ENCODE assay signal across 1 cellular context in the genomic region with DNA sequence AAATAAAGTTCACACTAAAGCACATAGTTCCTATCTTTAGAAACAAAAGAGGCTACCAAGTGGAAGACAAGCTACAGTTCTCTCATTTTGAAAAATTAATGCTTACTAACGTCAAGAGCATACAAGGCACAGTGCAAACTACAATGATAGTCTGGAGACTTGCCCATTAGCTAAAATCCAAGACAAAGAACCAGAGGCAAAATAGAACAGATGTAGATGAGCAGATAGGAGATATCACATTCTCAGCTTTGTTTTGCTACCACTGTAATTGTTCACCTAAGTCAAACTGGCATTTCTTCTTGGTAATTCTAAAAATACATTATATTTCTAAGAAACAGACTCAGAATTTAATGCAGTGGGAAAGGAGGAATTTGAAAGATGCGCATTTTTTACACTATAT.
TF ChIP-seq lines count a peak whose summit lies in the region.

No MANE protein-coding gene starts in this region.

TF ChIP-seq in K562, 482 proteins besides CTCF, POLR2A, EP300 and RAD21:
- no peak for TF ChIP-seq KDM1A (IDR thresholded peaks at IDR 0.05)
- TF ChIP-seq RBBP5 (IDR thresholded peaks at IDR 0.05; ENCODE audit: borderline replicate concordance, insufficient read depth, low read length, poor library complexity, severe bottlenecking) = no peak
- no peak for TF ChIP-seq RBFOX2 (IDR thresholded peaks at IDR 0.05; ENCODE audit: low read depth, low read length)
- TF ChIP-seq GATA2 (CRISPR knock-in tag; IDR thresholded peaks at IDR 0.05) = no peak
- TF ChIP-seq ZNF165 (CRISPR knock-in tag; IDR thresholded peaks at IDR 0.05; ENCODE audit: borderline replicate concordance) = no peak
- no peak for TF ChIP-seq PHB (CRISPR knock-in tag; IDR thresholded peaks at IDR 0.05)
- no peak for TF ChIP-seq GABPA (tag; conservative IDR thresholded peaks at IDR 0.05; ENCODE audit: low read depth)
- TF ChIP-seq ETV1 (tag; conservative IDR thresholded peaks at IDR 0.05; ENCODE audit: low read depth) = no peak
- TF ChIP-seq ZFPM2 (CRISPR knock-in tag; IDR thresholded peaks at IDR 0.05) = no peak
- TF ChIP-seq, protein P1, sequence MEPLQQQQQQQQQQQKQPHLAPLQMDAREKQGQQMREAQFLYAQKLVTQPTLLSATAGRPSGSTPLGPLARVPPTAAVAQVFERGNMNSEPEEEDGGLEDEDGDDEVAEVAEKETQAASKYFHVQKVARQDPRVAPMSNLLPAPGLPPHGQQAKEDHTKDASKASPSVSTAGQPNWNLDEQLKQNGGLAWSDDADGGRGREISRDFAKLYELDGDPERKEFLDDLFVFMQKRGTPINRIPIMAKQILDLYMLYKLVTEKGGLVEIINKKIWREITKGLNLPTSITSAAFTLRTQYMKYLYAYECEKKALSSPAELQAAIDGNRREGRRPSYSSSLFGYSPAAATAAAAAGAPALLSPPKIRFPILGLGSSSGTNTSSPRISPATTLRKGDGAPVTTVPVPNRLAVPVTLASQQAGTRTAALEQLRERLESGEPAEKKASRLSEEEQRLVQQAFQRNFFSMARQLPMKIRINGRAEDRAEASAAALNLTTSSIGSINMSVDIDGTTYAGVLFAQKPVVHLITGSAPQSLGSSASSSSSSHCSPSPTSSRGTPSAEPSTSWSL (CRISPR knock-in tag; IDR thresholded peaks at IDR 0.05; ENCODE audit: borderline replicate concordance) = no peak
- TF ChIP-seq PHF21A (IDR thresholded peaks at IDR 0.05; ENCODE audit: borderline replicate concordance, low read depth) = no peak
- TF ChIP-seq SMARCA4 (IDR thresholded peaks at IDR 0.05) = 0 out of 2 replicates have a peak, but pooled peaks have one; percentile 31
- peak; percentile 86 for TF ChIP-seq TEAD4 (IDR thresholded peaks at IDR 0.05; ENCODE audit: low read length)
- TF ChIP-seq TEAD4 (CRISPR knock-in tag; IDR thresholded peaks at IDR 0.05; ENCODE audit: borderline replicate concordance) = no peak
- TF ChIP-seq HMGN3 (IDR thresholded peaks at IDR 0.05; ENCODE audit: borderline replicate concordance, extremely low read depth, insufficient read length, low read depth, low read length) = no peak
- no peak for TF ChIP-seq GTF2A2 (tag; IDR thresholded peaks at IDR 0.05)
- TF ChIP-seq FUS (optimal IDR thresholded peaks at IDR 0.05; ENCODE audit: low read depth, low read length) = no peak
- TF ChIP-seq ATF7 (IDR thresholded peaks at IDR 0.05) = no peak
- TF ChIP-seq ZNF77 (CRISPR knock-in tag; IDR thresholded peaks at IDR 0.05) = no peak
- TF ChIP-seq ZNF79 (CRISPR knock-in tag; IDR thresholded peaks at IDR 0.05; ENCODE audit: low read depth) = no peak
- no peak for TF ChIP-seq ZNF140 (CRISPR knock-in tag; IDR thresholded peaks at IDR 0.05)
- no peak for TF ChIP-seq KLF16 (IDR thresholded peaks at IDR 0.05)
- TF ChIP-seq HDAC1 (IDR thresholded peaks at IDR 0.05) = no peak
- TF ChIP-seq CCNT2 (IDR thresholded peaks at IDR 0.05; ENCODE audit: borderline replicate concordance, extremely low read depth, insufficient read length, low read depth, low read length) = no peak
- TF ChIP-seq, protein P2, sequence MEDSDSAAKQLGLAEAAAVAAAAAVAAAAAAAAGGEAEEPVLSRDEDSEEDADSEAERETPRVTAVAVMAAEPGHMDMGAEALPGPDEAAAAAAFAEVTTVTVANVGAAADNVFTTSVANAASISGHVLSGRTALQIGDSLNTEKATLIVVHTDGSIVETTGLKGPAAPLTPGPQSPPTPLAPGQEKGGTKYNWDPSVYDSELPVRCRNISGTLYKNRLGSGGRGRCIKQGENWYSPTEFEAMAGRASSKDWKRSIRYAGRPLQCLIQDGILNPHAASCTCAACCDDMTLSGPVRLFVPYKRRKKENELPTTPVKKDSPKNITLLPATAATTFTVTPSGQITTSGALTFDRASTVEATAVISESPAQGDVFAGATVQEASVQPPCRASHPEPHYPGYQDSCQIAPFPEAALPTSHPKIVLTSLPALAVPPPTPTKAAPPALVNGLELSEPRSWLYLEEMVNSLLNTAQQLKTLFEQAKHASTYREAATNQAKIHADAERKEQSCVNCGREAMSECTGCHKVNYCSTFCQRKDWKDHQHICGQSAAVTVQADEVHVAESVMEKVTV (CRISPR knock-in tag; IDR thresholded peaks at IDR 0.05) = no peak
- TF ChIP-seq, protein P3, sequence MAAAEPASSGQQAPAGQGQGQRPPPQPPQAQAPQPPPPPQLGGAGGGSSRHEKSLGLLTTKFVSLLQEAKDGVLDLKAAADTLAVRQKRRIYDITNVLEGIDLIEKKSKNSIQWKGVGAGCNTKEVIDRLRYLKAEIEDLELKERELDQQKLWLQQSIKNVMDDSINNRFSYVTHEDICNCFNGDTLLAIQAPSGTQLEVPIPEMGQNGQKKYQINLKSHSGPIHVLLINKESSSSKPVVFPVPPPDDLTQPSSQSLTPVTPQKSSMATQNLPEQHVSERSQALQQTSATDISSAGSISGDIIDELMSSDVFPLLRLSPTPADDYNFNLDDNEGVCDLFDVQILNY (CRISPR knock-in tag; IDR thresholded peaks at IDR 0.05) = no peak
- TF ChIP-seq KAT8 (IDR thresholded peaks at IDR 0.05; ENCODE audit: low read depth) = no peak
- TF ChIP-seq ID3 (CRISPR knock-in tag; IDR thresholded peaks at IDR 0.05) = no peak
- TF ChIP-seq ID3 (tag; IDR thresholded peaks at IDR 0.05) = no peak
- TF ChIP-seq CBFA2T3 (IDR thresholded peaks at IDR 0.05) = peak; percentile 57
- TF ChIP-seq ARID1B (IDR thresholded peaks at IDR 0.05) = peak; percentile 52
- TF ChIP-seq, protein P4, sequence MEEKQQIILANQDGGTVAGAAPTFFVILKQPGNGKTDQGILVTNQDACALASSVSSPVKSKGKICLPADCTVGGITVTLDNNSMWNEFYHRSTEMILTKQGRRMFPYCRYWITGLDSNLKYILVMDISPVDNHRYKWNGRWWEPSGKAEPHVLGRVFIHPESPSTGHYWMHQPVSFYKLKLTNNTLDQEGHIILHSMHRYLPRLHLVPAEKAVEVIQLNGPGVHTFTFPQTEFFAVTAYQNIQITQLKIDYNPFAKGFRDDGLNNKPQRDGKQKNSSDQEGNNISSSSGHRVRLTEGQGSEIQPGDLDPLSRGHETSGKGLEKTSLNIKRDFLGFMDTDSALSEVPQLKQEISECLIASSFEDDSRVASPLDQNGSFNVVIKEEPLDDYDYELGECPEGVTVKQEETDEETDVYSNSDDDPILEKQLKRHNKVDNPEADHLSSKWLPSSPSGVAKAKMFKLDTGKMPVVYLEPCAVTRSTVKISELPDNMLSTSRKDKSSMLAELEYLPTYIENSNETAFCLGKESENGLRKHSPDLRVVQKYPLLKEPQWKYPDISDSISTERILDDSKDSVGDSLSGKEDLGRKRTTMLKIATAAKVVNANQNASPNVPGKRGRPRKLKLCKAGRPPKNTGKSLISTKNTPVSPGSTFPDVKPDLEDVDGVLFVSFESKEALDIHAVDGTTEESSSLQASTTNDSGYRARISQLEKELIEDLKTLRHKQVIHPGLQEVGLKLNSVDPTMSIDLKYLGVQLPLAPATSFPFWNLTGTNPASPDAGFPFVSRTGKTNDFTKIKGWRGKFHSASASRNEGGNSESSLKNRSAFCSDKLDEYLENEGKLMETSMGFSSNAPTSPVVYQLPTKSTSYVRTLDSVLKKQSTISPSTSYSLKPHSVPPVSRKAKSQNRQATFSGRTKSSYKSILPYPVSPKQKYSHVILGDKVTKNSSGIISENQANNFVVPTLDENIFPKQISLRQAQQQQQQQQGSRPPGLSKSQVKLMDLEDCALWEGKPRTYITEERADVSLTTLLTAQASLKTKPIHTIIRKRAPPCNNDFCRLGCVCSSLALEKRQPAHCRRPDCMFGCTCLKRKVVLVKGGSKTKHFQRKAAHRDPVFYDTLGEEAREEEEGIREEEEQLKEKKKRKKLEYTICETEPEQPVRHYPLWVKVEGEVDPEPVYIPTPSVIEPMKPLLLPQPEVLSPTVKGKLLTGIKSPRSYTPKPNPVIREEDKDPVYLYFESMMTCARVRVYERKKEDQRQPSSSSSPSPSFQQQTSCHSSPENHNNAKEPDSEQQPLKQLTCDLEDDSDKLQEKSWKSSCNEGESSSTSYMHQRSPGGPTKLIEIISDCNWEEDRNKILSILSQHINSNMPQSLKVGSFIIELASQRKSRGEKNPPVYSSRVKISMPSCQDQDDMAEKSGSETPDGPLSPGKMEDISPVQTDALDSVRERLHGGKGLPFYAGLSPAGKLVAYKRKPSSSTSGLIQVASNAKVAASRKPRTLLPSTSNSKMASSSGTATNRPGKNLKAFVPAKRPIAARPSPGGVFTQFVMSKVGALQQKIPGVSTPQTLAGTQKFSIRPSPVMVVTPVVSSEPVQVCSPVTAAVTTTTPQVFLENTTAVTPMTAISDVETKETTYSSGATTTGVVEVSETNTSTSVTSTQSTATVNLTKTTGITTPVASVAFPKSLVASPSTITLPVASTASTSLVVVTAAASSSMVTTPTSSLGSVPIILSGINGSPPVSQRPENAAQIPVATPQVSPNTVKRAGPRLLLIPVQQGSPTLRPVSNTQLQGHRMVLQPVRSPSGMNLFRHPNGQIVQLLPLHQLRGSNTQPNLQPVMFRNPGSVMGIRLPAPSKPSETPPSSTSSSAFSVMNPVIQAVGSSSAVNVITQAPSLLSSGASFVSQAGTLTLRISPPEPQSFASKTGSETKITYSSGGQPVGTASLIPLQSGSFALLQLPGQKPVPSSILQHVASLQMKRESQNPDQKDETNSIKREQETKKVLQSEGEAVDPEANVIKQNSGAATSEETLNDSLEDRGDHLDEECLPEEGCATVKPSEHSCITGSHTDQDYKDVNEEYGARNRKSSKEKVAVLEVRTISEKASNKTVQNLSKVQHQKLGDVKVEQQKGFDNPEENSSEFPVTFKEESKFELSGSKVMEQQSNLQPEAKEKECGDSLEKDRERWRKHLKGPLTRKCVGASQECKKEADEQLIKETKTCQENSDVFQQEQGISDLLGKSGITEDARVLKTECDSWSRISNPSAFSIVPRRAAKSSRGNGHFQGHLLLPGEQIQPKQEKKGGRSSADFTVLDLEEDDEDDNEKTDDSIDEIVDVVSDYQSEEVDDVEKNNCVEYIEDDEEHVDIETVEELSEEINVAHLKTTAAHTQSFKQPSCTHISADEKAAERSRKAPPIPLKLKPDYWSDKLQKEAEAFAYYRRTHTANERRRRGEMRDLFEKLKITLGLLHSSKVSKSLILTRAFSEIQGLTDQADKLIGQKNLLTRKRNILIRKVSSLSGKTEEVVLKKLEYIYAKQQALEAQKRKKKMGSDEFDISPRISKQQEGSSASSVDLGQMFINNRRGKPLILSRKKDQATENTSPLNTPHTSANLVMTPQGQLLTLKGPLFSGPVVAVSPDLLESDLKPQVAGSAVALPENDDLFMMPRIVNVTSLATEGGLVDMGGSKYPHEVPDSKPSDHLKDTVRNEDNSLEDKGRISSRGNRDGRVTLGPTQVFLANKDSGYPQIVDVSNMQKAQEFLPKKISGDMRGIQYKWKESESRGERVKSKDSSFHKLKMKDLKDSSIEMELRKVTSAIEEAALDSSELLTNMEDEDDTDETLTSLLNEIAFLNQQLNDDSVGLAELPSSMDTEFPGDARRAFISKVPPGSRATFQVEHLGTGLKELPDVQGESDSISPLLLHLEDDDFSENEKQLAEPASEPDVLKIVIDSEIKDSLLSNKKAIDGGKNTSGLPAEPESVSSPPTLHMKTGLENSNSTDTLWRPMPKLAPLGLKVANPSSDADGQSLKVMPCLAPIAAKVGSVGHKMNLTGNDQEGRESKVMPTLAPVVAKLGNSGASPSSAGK (IDR thresholded peaks at IDR 0.05) = no peak
- peak; percentile 23; the same call in 1 of the 2 replicates for TF ChIP-seq TCF3 (CRISPR knock-in tag; IDR thresholded peaks at IDR 0.05)
- no peak for TF ChIP-seq FOXA3 (CRISPR knock-in tag; conservative IDR thresholded peaks at IDR 0.05 in 1 of 2, IDR thresholded peaks at IDR 0.05 in 1 of 2)
- peak; percentile 54 for TF ChIP-seq NFIC (IDR thresholded peaks at IDR 0.05)
- TF ChIP-seq ZBTB5 (IDR thresholded peaks at IDR 0.05) = no peak
- TF ChIP-seq ZNF124 (CRISPR knock-in tag; IDR thresholded peaks at IDR 0.05) = no peak
- no peak for TF ChIP-seq SMARCC2 (IDR thresholded peaks at IDR 0.05; ENCODE audit: low read depth)
- peak; percentile 92 for TF ChIP-seq SOX6 (IDR thresholded peaks at IDR 0.05)
- TF ChIP-seq XRCC3 (IDR thresholded peaks at IDR 0.05) = no peak
- TF ChIP-seq BRCA1 (IDR thresholded peaks at IDR 0.05) = no peak
- no peak for TF ChIP-seq BRCA1 (CRISPR knock-in tag; IDR thresholded peaks at IDR 0.05)
- no peak for TF ChIP-seq RFX7 (CRISPR knock-in tag; IDR thresholded peaks at IDR 0.05)
